ENCODE assay signal across 8 cellular contexts in genomic region chr11:131064373-131064991, GRCh38.
DNase-seq lines count a peak whose midpoint lies in the region; ATAC-seq and TF ChIP-seq lines count a peak whose summit lies in the region.

No MANE protein-coding gene starts in this region.

- H3F3A ChIP-seq in smooth muscle cell (ENCODE audit: low read depth): no peaks in the 10 kb centered on the region

- no peaks in the 10 kb centered on the region for H3K36me3 Mint-ChIP-seq in activated naive CD8-positive, alpha-beta T cell treated with anti-CD3 and anti-CD28 coated beads, Interleukin-2, amount 50 U/mL, for 24 hours (ENCODE audit: low read depth)

- no peak overlapping the region for H3K9ac ChIP-seq in smooth muscle cell (ENCODE audit: low read depth)

- no peaks in the 10 kb centered on the region for H3K9me3 ChIP-seq in HEK293 (ENCODE audit: control insufficient read depth, insufficient read depth, low read depth, low read length)
- H3K9me3 ChIP-seq in right atrium auricular region: no peaks in the 10 kb centered on the region
- H3K9me3 ChIP-seq in smooth muscle cell (replicated peaks; ENCODE audit: low read depth): no peaks in the 10 kb centered on the region

- H3K36me3 ChIP-seq in HEK293 (ENCODE audit: control insufficient read depth in 2 of 2, insufficient read depth in 1 of 2, low read length in 2 of 2) (no peaks in the 10 kb centered on the region), right atrium auricular region (no peaks in the 10 kb centered on the region), smooth muscle cell (ENCODE audit: low read depth) (no peaks in the 10 kb centered on the region)

- no peak overlapping the region for H3K27ac Mint-ChIP-seq in activated naive CD8-positive, alpha-beta T cell treated with anti-CD3 and anti-CD28 coated beads, Interleukin-2, amount 50 U/mL, for 24 hours

- TF ChIP-seq CTCF in 22Rv1 (IDR thresholded peaks at IDR 0.05): peak; percentile 86
- TF ChIP-seq CTCF in HEK293 (tag by site-specific recombination; IDR thresholded peaks at IDR 0.05): no peak
- peak; percentile 65 to 81 for TF ChIP-seq CTCF in right atrium auricular region (IDR thresholded peaks at IDR 0.05)
- TF ChIP-seq CTCF in smooth muscle cell (IDR thresholded peaks at IDR 0.05; ENCODE audit: borderline replicate concordance, insufficient read depth, poor library complexity, severe bottlenecking): peak; percentile 96

- H3K27me3 ChIP-seq in right atrium auricular region (no peaks in the 10 kb centered on the region), smooth muscle cell (ENCODE audit: low read depth) (peaks cover 33% of the 10 kb centered on the region)

- DNase-seq in EL (peak; percentile 69), NCI-H1417 treated with DMSO at 0.1 percent for 48 hours (lab: John Stamatoyannopoulos, UW) (peak; percentile 20), right atrium auricular region (ENCODE audit: low spot score) (no peak), smooth muscle cell (lab: John Stamatoyannopoulos, UW; ENCODE audit: unreplicated experiment) (no peak)
- peak; percentile 44 for DNase-seq in activated naive CD8-positive, alpha-beta T cell treated with anti-CD3 and anti-CD28 coated beads, Interleukin-2, amount 50 U/mL, for 24 hours
- no peak for DNase-seq in effector CD8-positive, alpha-beta T cell (lab: John Stamatoyannopoulos, UW)

- POLR2A ChIA-PET in HEK293 (lab: Yijun Ruan, JAX): no interaction called here

- peaks cover 7% of the 10 kb centered on the region for H3K27me3 Mint-ChIP-seq in activated naive CD8-positive, alpha-beta T cell treated with anti-CD3 and anti-CD28 coated beads, Interleukin-2, amount 50 U/mL, for 24 hours

- no peaks in the 10 kb centered on the region for H3K4me1 Mint-ChIP-seq in activated naive CD8-positive, alpha-beta T cell treated with anti-CD3 and anti-CD28 coated beads, Interleukin-2, amount 50 U/mL, for 24 hours

- H3K4me3 Mint-ChIP-seq in activated naive CD8-positive, alpha-beta T cell treated with anti-CD3 and anti-CD28 coated beads, Interleukin-2, amount 50 U/mL, for 24 hours: no peak overlapping the region

- CTCF ChIA-PET in HEK293 (lab: Yijun Ruan, JAX): interaction anchor here (0.5 to 5.6 kb wide), 65 partner anchors 9 to 1056 kb away, joined by 3 to 54 read pairs (median 4); no protein-coding TSS in a partner anchor

- H4K20me1 ChIP-seq in smooth muscle cell (ENCODE audit: low read depth): no peaks in the 10 kb centered on the region

- no peak overlapping the region for H3K4me2 ChIP-seq in smooth muscle cell

- H3K79me2 ChIP-seq in smooth muscle cell (ENCODE audit: low read depth): no peaks in the 10 kb centered on the region

- no peaks in the 10 kb centered on the region for H3K4me1 ChIP-seq in HEK293 (ENCODE audit: control insufficient read depth, insufficient read depth, low read length)
- no peaks in the 10 kb centered on the region for H3K4me1 ChIP-seq in right atrium auricular region
- no peaks in the 10 kb centered on the region for H3K4me1 ChIP-seq in smooth muscle cell (ENCODE audit: low read depth)

- ATAC-seq in activated naive CD8-positive, alpha-beta T cell treated with anti-CD3 and anti-CD28 coated beads, Interleukin-2, amount 50 U/mL, for 24 hours: peak; percentile 57

- H2AFZ ChIP-seq in smooth muscle cell (ENCODE audit: low read depth): no peak overlapping the region

- H3K27ac ChIP-seq in 22Rv1 (no peak overlapping the region), HEK293 (ENCODE audit: extremely low read depth, low read depth, low read length) (no peak overlapping the region), right atrium auricular region (no peak overlapping the region), smooth muscle cell (ENCODE audit: low read depth) (no peak overlapping the region)

- H3K4me3 ChIP-seq in HEK293 (ENCODE audit: low read depth, low read length) (no peak overlapping the region), right atrium auricular region (no peak overlapping the region), smooth muscle cell (no peak overlapping the region)

- 27% methylated on average over 12 of the region's 12 CpGs for WGBS in smooth muscle cell (ENCODE audit: low lambda C conversion rate)

- H3K9me3 Mint-ChIP-seq in activated naive CD8-positive, alpha-beta T cell treated with anti-CD3 and anti-CD28 coated beads, Interleukin-2, amount 50 U/mL, for 24 hours: no peaks in the 10 kb centered on the region

TF ChIP-seq in HEK293, 187 proteins besides CTCF, POLR2A, EP300 and RAD21:
- peak; percentile 65 for TF ChIP-seq ZNF654 (tag by site-specific recombination; IDR thresholded peaks at IDR 0.05; ENCODE audit: low read depth)
- no peak for TF ChIP-seq ZNF175 (tag by site-specific recombination; IDR thresholded peaks at IDR 0.05)

Comparison
In these comparisons a context has a peak if more than half of its experiments do, and no peak if none do; other contexts are left out.
1. DNase-seq: peak in EL (single experiment), NCI-H1417 treated with DMSO at 0.1 percent for 48 hours (single experiment) and activated naive CD8-positive, alpha-beta T cell treated with anti-CD3 and anti-CD28 coated beads, Interleukin-2, amount 50 U/mL, for 24 hours (single experiment); none in right atrium auricular region (single experiment), smooth muscle cell (single experiment) and effector CD8-positive, alpha-beta T cell (single experiment).